Comparison of ENCODE assay signal across 1 cellular context in the genomic region with DNA sequence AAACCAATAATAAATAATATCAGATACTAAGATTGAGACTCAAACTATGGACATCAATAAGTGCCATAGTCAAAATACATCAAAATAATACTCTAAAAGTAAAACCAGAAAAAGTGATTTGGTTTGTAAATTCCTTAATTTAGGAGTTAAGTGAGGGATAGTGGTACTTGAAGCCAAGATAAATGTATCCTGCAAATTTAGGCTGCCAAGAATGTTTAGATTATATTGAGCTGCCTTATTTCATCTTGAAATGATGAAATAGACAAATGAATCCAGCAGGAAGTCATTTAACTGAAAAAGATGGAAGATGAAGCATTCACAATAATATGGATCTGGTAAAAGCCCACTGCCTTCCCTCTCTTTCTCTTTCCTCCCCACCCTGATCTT.
TF ChIP-seq lines count a peak whose summit lies in the region.

No MANE protein-coding gene starts in this region.

TF ChIP-seq in liver, 16 proteins besides CTCF, POLR2A, EP300 and RAD21 (continued from another document):
- TF ChIP-seq, protein P1, sequence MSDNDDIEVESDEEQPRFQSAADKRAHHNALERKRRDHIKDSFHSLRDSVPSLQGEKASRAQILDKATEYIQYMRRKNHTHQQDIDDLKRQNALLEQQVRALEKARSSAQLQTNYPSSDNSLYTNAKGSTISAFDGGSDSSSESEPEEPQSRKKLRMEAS (IDR thresholded peaks at IDR 0.05): no peak
- no peak for TF ChIP-seq YY1 (IDR thresholded peaks at IDR 0.05)
- TF ChIP-seq EGR1 (IDR thresholded peaks at IDR 0.05; ENCODE audit: low read depth in 2 of 2): no peak
- no peak for TF ChIP-seq JUND (IDR thresholded peaks at IDR 0.05)
TF ChIP-seq in liver: peak in this region for 0.
